In genomic region chr2:70431948-70432347, GRCh38 we compare ENCODE assay signal across 19 cellular contexts.
DNase-seq lines count a peak whose midpoint lies in the region; ATAC-seq, FAIRE-seq and TF ChIP-seq lines count a peak whose summit lies in the region.
"Had no signal": no experiment of that assay in that cellular context is flagged by ENCODE, and none has a peak within 500 bp of the region (broad histone marks: within the 10 kb centered on the region; RNA-seq: fewer than 3 reads in every experiment).

No MANE protein-coding gene starts in this region.

- H3K27ac ChIP-seq in A549 (peak overlapping the region in 1 of 2 experiments; percentile 13; a peak in 1 of 6 replicates), epithelial cell of prostate (peak overlapping the region; percentile 42)
- H3K27ac ChIP-seq: GM23248, Peyer's patch, SJCRH30 had no signal

- TF ChIP-seq CTCF in A549 (IDR thresholded peaks at IDR 0.05) (no peak), foreskin fibroblast (IDR thresholded peaks at IDR 0.05; ENCODE audit: low read depth, low read length) (no peak)

- peak overlapping the region; percentile 28 for H3K4me2 ChIP-seq in A549

- CTCF ChIA-PET in A549 (lab: Yijun Ruan, JAX): no interaction called here

- no peak overlapping the region for H3K4me3 ChIP-seq in A549
- H3K4me3 ChIP-seq in foreskin fibroblast (ENCODE audit: low read depth in 1 of 2, low read length in 2 of 2): no peak overlapping the region
- H3K4me3 ChIP-seq: GM23248, Peyer's patch, SJCRH30 had no signal

- FAIRE-seq in A549 (lab: Jason Lieb, UNC) (no peak), H54 (lab: Jason Lieb, UNC) (peak; percentile 30), RCC 7860 (lab: Jason Lieb, UNC) (no peak)

- TF ChIP-seq RAD21 in A549 (conservative IDR thresholded peaks at IDR 0.05 in 1 of 2, IDR thresholded peaks at IDR 0.05 in 1 of 2): no peak

- no peak for ATAC-seq in A549
- ATAC-seq in HG03045 (IDR thresholded peaks at IDR 0.05; ENCODE audit: unreplicated experiment): no peak

- 24% methylated on average over 3 of the region's 3 CpGs for WGBS in A549 (ENCODE audit: missing lambda C conversion rate)

- POLR2A ChIA-PET in A549 (lab: Yijun Ruan, JAX): no interaction called here

- DNase-seq in A549 (ENCODE audit: low read depth in 1 of 2, low spot score in 1 of 2): no peak
- no peak for DNase-seq in H54 (ENCODE audit: insufficient read length, low spot score)
- DNase-seq in RCC 7860 (ENCODE audit: low spot score): peak; percentile 19
- no peak for DNase-seq in epithelial cell of prostate (ENCODE audit: low read depth, low spot score)
- no peak for DNase-seq in NCI-H69 (lab: John Stamatoyannopoulos, UW)
- DNase-seq in amygdala (lab: John Stamatoyannopoulos, UW): no peak
- no peak for DNase-seq in foreskin fibroblast
- DNase-seq: BE2C; CD4-positive, alpha-beta memory T cell; DMS 273 treated with DMSO at 0.1 percent for 48 hours; GM23248; Kasumi-1; NCI-H1417; NCI-H2029 treated with DMSO at 0.1 percent for 48 hours; NCI-H2227 treated with DMSO at 0.1 percent for 48 hours; NCI-H526; Peyer's patch; SJCRH30 had no signal

- no peak for TF ChIP-seq EP300 in A549 (IDR thresholded peaks at IDR 0.05)

- no peak for TF ChIP-seq POLR2A in A549 (IDR thresholded peaks at IDR 0.05; ENCODE audit: low read length)
- TF ChIP-seq POLR2A in H54 (IDR thresholded peaks at IDR 0.05; ENCODE audit: low read depth, low read length): no peak

- H3K9me3 ChIP-seq in A549: 0 out of 3 replicates have a peak, but pooled peaks cover 3% of the 10 kb centered on the region
- H3K9me3 ChIP-seq: BE2C, Peyer's patch had no signal

- H3K4me1 ChIP-seq in A549: peaks cover 8% of the 10 kb centered on the region; the same call in 1 of the 3 replicates
- H3K4me1 ChIP-seq: BE2C, Peyer's patch, SJCRH30 had no signal

TF ChIP-seq in A549, 52 proteins besides CTCF, POLR2A, EP300 and RAD21:
- TF ChIP-seq CEBPB (IDR thresholded peaks at IDR 0.05) (0 out of 4 replicates have a peak, but pooled peaks of 1 of the 2 experiments have one; percentile 39), EHMT2 (IDR thresholded peaks at IDR 0.05; ENCODE audit: low read depth) (no peak)
